In genomic region chr15:63599401-63600000, GRCh38 we compare ENCODE assay signal across 1 cellular context.
A peak's percentile ranks its signal among the peaks of the same experiment; 100 is the strongest.
TF ChIP-seq lines count a peak whose summit lies in the region.

No MANE protein-coding gene starts in this region.

TF ChIP-seq in HepG2, 621 proteins besides CTCF, POLR2A, EP300 and RAD21 (continued from another document and continues in another):
- TF ChIP-seq ZBTB33 (CRISPR knock-in tag; IDR thresholded peaks at IDR 0.05) (no peak), SMYD3 (CRISPR knock-in tag; IDR thresholded peaks at IDR 0.05) (0 out of 2 replicates have a peak, but pooled peaks have one; percentile 26), ZNF510 (CRISPR knock-in tag; IDR thresholded peaks at IDR 0.05; ENCODE audit: low read depth) (peak; percentile 70; the same call in 1 of the 2 replicates), PITX1 (CRISPR knock-in tag; IDR thresholded peaks at IDR 0.05) (no peak), ZNF101 (CRISPR knock-in tag; IDR thresholded peaks at IDR 0.05; ENCODE audit: borderline replicate concordance, low read depth) (no peak), SATB2 (CRISPR knock-in tag; IDR thresholded peaks at IDR 0.05) (no peak), ZNF276 (CRISPR knock-in tag; IDR thresholded peaks at IDR 0.05; ENCODE audit: low read depth) (no peak), IRX3 (CRISPR knock-in tag; IDR thresholded peaks at IDR 0.05; ENCODE audit: borderline replicate concordance, low read depth) (no peak), ETV6 (CRISPR knock-in tag; conservative IDR thresholded peaks at IDR 0.05) (no peak), GTF2F1 (IDR thresholded peaks at IDR 0.05; ENCODE audit: low read length) (no peak), GATA4 (IDR thresholded peaks at IDR 0.05; ENCODE audit: borderline replicate concordance, low read depth) (no peak), ZSCAN20 (CRISPR knock-in tag; IDR thresholded peaks at IDR 0.05; ENCODE audit: borderline replicate concordance) (no peak), ZNF598 (CRISPR knock-in tag; IDR thresholded peaks at IDR 0.05; ENCODE audit: borderline replicate concordance) (no peak), ZNF407 (CRISPR knock-in tag; IDR thresholded peaks at IDR 0.05; ENCODE audit: not compliant biosample characterization) (no peak), YEATS4 (CRISPR knock-in tag; IDR thresholded peaks at IDR 0.05; ENCODE audit: borderline replicate concordance) (no peak), ZNF431 (CRISPR knock-in tag; IDR thresholded peaks at IDR 0.05; ENCODE audit: borderline replicate concordance, low read depth) (no peak), HMG20B (CRISPR knock-in tag; conservative IDR thresholded peaks at IDR 0.05) (no peak), ZNF30 (CRISPR knock-in tag; IDR thresholded peaks at IDR 0.05) (no peak), FOXO4 (CRISPR knock-in tag; conservative IDR thresholded peaks at IDR 0.05) (no peak), ZSCAN9 (CRISPR knock-in tag; IDR thresholded peaks at IDR 0.05; ENCODE audit: borderline replicate concordance) (no peak), ZNF121 (CRISPR knock-in tag; IDR thresholded peaks at IDR 0.05) (no peak), SMARCC2 (IDR thresholded peaks at IDR 0.05) (no peak), PAWR (CRISPR knock-in tag; IDR thresholded peaks at IDR 0.05; ENCODE audit: borderline replicate concordance) (no peak), DR1 (CRISPR knock-in tag; IDR thresholded peaks at IDR 0.05) (no peak), HIC2 (CRISPR knock-in tag; IDR thresholded peaks at IDR 0.05; ENCODE audit: low read depth) (peak; percentile 95), NR2C2 (CRISPR knock-in tag; IDR thresholded peaks at IDR 0.05; ENCODE audit: borderline replicate concordance) (0 out of 2 replicates have a peak, but pooled peaks have one; percentile 14), ZNF460 (CRISPR knock-in tag; IDR thresholded peaks at IDR 0.05; ENCODE audit: borderline replicate concordance) (no peak), ZNF546 (CRISPR knock-in tag; conservative IDR thresholded peaks at IDR 0.05) (no peak), ZNF335 (CRISPR knock-in tag; IDR thresholded peaks at IDR 0.05) (0 out of 2 replicates have a peak, but pooled peaks have one; percentile 38), LRRFIP1 (CRISPR knock-in tag; conservative IDR thresholded peaks at IDR 0.05) (no peak), SUZ12 (IDR thresholded peaks at IDR 0.05; ENCODE audit: low read depth, low read length) (no peak), MTA1 (CRISPR knock-in tag; IDR thresholded peaks at IDR 0.05; ENCODE audit: borderline replicate concordance) (0 out of 2 replicates have a peak, but pooled peaks have one; percentile 74), EEA1 (CRISPR knock-in tag; IDR thresholded peaks at IDR 0.05; ENCODE audit: borderline replicate concordance) (no peak), CEBPZ (IDR thresholded peaks at IDR 0.05; ENCODE audit: low read length) (no peak), ZNF550 (CRISPR knock-in tag; IDR thresholded peaks at IDR 0.05; ENCODE audit: borderline replicate concordance) (no peak), RXRA (CRISPR knock-in tag; IDR thresholded peaks at IDR 0.05) (no peak), ZFP36L2 (CRISPR knock-in tag; IDR thresholded peaks at IDR 0.05) (no peak), ZNF282 (IDR thresholded peaks at IDR 0.05; ENCODE audit: partially characterized antibody) (no peak)
